ENCODE assay signal across 14 cellular contexts in the genomic region with DNA sequence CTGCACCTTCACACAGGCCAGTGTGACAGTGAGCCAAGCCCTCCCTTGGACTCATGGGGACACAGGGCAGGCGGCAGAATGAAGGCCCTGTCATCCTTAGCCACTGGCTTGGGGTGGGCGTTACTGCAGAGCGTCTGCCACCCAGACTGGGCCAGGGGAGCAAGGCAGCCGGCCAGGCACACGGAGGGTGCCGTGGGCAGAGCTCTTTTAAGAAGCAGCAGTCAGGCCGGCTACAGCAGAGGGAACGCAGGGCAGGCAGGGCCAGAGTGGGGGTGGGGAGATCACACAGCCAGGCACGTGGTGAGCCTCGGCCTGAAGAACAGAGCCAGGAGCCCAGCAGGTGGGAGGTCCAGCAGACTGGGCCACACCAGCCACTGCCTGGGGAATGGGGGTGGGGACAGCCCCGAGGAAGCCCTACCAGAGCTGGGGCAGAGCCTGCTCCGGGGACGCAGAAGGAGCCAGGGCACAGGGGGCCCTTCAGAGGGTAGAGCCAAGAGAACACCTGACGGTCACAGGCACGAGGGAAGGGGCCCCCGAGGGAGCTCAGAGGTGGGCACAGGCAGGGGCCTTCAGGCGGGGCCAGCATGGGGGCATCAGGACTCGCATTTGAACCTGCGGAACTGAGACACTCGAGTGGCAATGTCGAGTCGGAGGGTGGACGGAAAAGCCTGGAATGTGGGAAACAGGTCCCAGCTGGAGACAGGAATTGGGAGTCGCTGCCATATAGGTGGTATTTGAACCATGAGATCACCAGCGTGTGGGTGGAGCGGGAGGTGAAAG.
DNase-seq lines count a peak whose midpoint lies in the region; FAIRE-seq lines count a peak whose summit lies in the region.
"Had no signal": no experiment of that assay in that cellular context is flagged by ENCODE, and none has a peak within 500 bp of the region (broad histone marks: within the 10 kb centered on the region; RNA-seq: fewer than 3 reads in every experiment).

No MANE protein-coding gene starts in this region.

- peak; percentile 31 for DNase-seq in NCI-H2029 (lab: John Stamatoyannopoulos, UW)
- DNase-seq in NCI-H2029 treated with DMSO at 0.1 percent for 48 hours (lab: John Stamatoyannopoulos, UW): no peak
- peak; percentile 69 for DNase-seq in cerebellar cortex (ENCODE audit: low spot score)
- peak; percentile 50 for DNase-seq in islet precursor cell
- no peak for DNase-seq in NCI-H2227 (lab: John Stamatoyannopoulos, UW; ENCODE audit: unreplicated experiment)
- no peak for DNase-seq in RCC 7860 (ENCODE audit: low spot score)
- no peak for DNase-seq in NCI-H2227 treated with DMSO at 0.1 percent for 48 hours (lab: John Stamatoyannopoulos, UW)
- DNase-seq: brain microvascular endothelial cell, gastrocnemius medialis, NCI-H1105 treated with DMSO at 0.1 percent for 48 hours, NCI-H82 had no signal

- no peaks in the 10 kb centered on the region for H3K9me3 ChIP-seq in stomach smooth muscle (ENCODE audit: control insufficient read depth in 2 of 2, low read length in 2 of 2)
- H3K9me3 ChIP-seq: upper lobe of left lung had no signal

- H3K27ac ChIP-seq in stomach smooth muscle (ENCODE audit: low read length): peak overlapping the region; percentile 60
- H3K27ac ChIP-seq: brain microvascular endothelial cell, gastrocnemius medialis, upper lobe of left lung had no signal

- H3K9ac ChIP-seq in stomach smooth muscle (ENCODE audit: low read length in 2 of 2): peak overlapping the region in 1 of 2 donors; percentile 39

- peaks cover 17% of the 10 kb centered on the region for H3K4me1 ChIP-seq in stomach smooth muscle (ENCODE audit: control insufficient read depth, insufficient read depth, low read length)
- H3K4me1 ChIP-seq: gastrocnemius medialis had no signal

- no peaks in the 10 kb centered on the region for H3K36me3 ChIP-seq in stomach smooth muscle (ENCODE audit: control insufficient read depth in 2 of 2, insufficient read depth in 2 of 2, low read length in 2 of 2)
- H3K36me3 ChIP-seq: brain microvascular endothelial cell, gastrocnemius medialis, upper lobe of left lung had no signal

- peak overlapping the region; percentile 31 to 40 for H3K4me3 ChIP-seq in stomach smooth muscle (ENCODE audit: low read length in 2 of 2)
- H3K4me3 ChIP-seq: gastrocnemius medialis, upper lobe of left lung had no signal

- H3K27me3 ChIP-seq in stomach smooth muscle (ENCODE audit: control insufficient read depth in 1 of 2, insufficient read depth in 2 of 2, low read length in 2 of 2): no peaks in the 10 kb centered on the region
- H3K27me3 ChIP-seq: brain microvascular endothelial cell, upper lobe of left lung had no signal

- FAIRE-seq in RCC 7860 (lab: Jason Lieb, UNC): no peak
- FAIRE-seq: A204.1 had no signal

Comparison
In these comparisons a context has a peak if more than half of its experiments do, and no peak if none do; other contexts are left out.
1. DNase-seq: peak in NCI-H2029 (single experiment), cerebellar cortex (single experiment) and islet precursor cell (single experiment); none in NCI-H2029 treated with DMSO at 0.1 percent for 48 hours (single experiment), NCI-H2227 (single experiment), RCC 7860 (single experiment) and NCI-H2227 treated with DMSO at 0.1 percent for 48 hours (single experiment).